ENCODE assay signal across 15 cellular contexts in the genomic region with DNA sequence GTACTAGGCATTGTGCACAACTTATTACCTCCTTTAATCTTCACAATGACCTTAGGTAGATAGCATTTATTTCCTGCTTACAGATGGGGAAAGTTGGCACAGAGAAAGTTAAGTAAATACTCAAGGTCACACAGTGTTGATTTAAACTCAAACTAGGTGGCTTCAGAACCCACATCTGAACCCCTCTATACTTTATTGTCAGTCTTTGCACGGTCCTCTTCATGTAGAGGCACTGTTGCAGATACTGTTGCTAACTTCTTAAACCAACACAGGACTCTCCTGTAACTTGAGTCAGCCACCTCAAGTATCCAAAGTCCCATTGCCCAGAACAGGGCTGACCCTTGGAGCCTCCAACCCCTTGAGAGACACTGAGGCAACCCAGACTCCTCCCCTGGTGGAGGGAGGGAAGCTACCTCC.
"Had no signal": no experiment of that assay in that cellular context is flagged by ENCODE, and none has a peak within 500 bp of the region (broad histone marks: within the 10 kb centered on the region; RNA-seq: fewer than 3 reads in every experiment).

No MANE protein-coding gene starts in this region.

- H3K4me3 Mint-ChIP-seq: activated CD4-positive, alpha-beta T cell treated with anti-CD3 and anti-CD28 coated beads, Interleukin-2, amount 10 ng/mL, durations not matched to agents 7 days and 5 days; brain; immature natural killer cell; neural crest cell had no signal

- H3K4me1 ChIP-seq: vagina had no signal

- H3K4me1 Mint-ChIP-seq: immature natural killer cell had no signal

- H3K36me3 Mint-ChIP-seq: activated naive CD4-positive, alpha-beta T cell treated with anti-CD3 and anti-CD28 coated beads, Interleukin-2, amount 50 U/mL, for 72 hours had no signal

- H3K9me3 ChIP-seq: ovary, tibial artery, vagina had no signal

- H3K36me3 ChIP-seq: ovary, vagina had no signal

- DNase-seq: activated CD4-positive, alpha-beta T cell treated with anti-CD3 and anti-CD28 coated beads, Interleukin-2, amount 10 ng/mL, durations not matched to agents 7 days and 5 days; activated CD4-positive, CD25-positive, alpha-beta regulatory T cell; activated effector memory CD4-positive, alpha-beta T cell treated with Interleukin-2 at 50 U/mL for 16 hours; activated T-cell treated with anti-CD3 and anti-CD28 coated beads for 4 hours; amniotic stem cell; immature natural killer cell; mesendoderm; ovary; T-helper 2 cell; tibial artery had no signal

- H3K27me3 ChIP-seq: ovary, tibial artery, vagina had no signal

- H3K9me3 Mint-ChIP-seq: activated CD4-positive, alpha-beta T cell treated with anti-CD3 and anti-CD28 coated beads, Interleukin-2, amount 10 ng/mL, durations not matched to agents 7 days and 5 days; activated naive CD4-positive, alpha-beta T cell treated with anti-CD3 and anti-CD28 coated beads, Interleukin-2, amount 50 U/mL, for 72 hours; brain; immature natural killer cell; neural crest cell had no signal

- H3K4me3 ChIP-seq: ovary, skin epidermis, tibial artery, vagina had no signal

- H3K27me3 Mint-ChIP-seq: activated CD4-positive, alpha-beta T cell treated with anti-CD3 and anti-CD28 coated beads, Interleukin-2, amount 10 ng/mL, durations not matched to agents 7 days and 5 days; brain had no signal

- H3K27ac Mint-ChIP-seq: activated CD4-positive, alpha-beta T cell treated with anti-CD3 and anti-CD28 coated beads, Interleukin-2, amount 10 ng/mL, durations not matched to agents 7 days and 5 days; activated naive CD4-positive, alpha-beta T cell treated with anti-CD3 and anti-CD28 coated beads, Interleukin-2, amount 50 U/mL, for 72 hours had no signal

- H3K27ac ChIP-seq: ovary, skin epidermis, vagina had no signal
